Comparison of ENCODE assay signal across 9 cellular contexts in the genomic region with DNA sequence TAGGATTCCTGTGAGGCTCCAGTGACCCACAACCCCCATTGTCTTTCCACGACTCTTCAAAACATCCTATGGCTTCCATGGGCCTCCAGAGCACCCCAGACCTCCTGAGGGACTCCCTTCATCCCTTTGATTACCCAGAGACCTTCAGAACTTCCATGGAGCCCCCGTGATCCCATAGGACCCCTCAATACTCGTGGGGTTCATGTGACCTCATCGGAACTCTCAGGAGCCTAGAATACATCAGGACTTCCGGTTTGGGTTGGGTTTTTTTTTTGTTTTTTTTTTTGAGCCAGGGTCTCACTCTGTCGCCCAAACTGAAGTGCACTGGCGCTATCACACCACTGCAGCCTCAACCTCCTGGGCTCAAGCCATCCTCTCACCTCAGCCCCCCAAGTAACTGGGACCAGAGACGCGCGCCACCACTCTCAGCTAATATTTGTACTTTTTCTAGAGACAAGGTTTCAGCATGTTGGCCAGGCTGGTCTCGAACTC. TPM values are rescaled to one million over a fixed set of nuclear protein-coding genes. Genes with fewer than 3 reads are reported as not detected.
DNase-seq lines count a peak whose midpoint lies in the region; ATAC-seq and TF ChIP-seq lines count a peak whose summit lies in the region.
"Had no signal": no experiment of that assay in that cellular context is flagged by ENCODE, and none has a peak within 500 bp of the region (broad histone marks: within the 10 kb centered on the region; RNA-seq: fewer than 3 reads in every experiment).

No MANE protein-coding gene starts in this region.

- H3K9ac ChIP-seq in SU-DHL-6 (ENCODE audit: low read length) (peak overlapping the region; percentile 98), skeletal muscle satellite cell (ENCODE audit: low read depth, low read length) (peak overlapping the region; percentile 94)

- TF ChIP-seq CTCF in SU-DHL-6 (IDR thresholded peaks at IDR 0.05; ENCODE audit: insufficient read depth, low read length, poor library complexity, severe bottlenecking) = no peak
- TF ChIP-seq CTCF in fibroblast of villous mesenchyme (IDR thresholded peaks at IDR 0.05; ENCODE audit: insufficient read depth, low read depth, low read length) = no peak

- no peaks in the 10 kb centered on the region for H3K36me3 ChIP-seq in SU-DHL-6 (ENCODE audit: low read length)
- peaks cover 4% of the 10 kb centered on the region for H3K36me3 ChIP-seq in skeletal muscle satellite cell (ENCODE audit: insufficient read depth, low read length)

- H3K9me3 ChIP-seq in SU-DHL-6 (ENCODE audit: insufficient read depth, low read length) (no peaks in the 10 kb centered on the region), skeletal muscle satellite cell (replicated peaks; ENCODE audit: low read length) (no peaks in the 10 kb centered on the region)

- peaks cover 36% of the 10 kb centered on the region for H3K79me2 ChIP-seq in SU-DHL-6 (ENCODE audit: insufficient read depth, low read length)

- H3K27me3 ChIP-seq in SU-DHL-6 (ENCODE audit: low read length) = no peaks in the 10 kb centered on the region
- H3K27me3 ChIP-seq in skeletal muscle satellite cell (ENCODE audit: control insufficient read depth, insufficient read depth, low read length) = no peaks in the 10 kb centered on the region

- H4K20me1 ChIP-seq in SU-DHL-6 (ENCODE audit: low read depth, low read length) = no peaks in the 10 kb centered on the region

- H3F3A ChIP-seq in SU-DHL-6 (ENCODE audit: insufficient read depth) = peaks cover 21% of the 10 kb centered on the region

- H3K9me2 ChIP-seq in SU-DHL-6 (replicated peaks; ENCODE audit: insufficient read depth, low read length) = no peaks in the 10 kb centered on the region

- H3K4me2 ChIP-seq in SU-DHL-6 (ENCODE audit: low read depth, low read length, poor library complexity, severe bottlenecking) (peak overlapping the region; percentile 99), skeletal muscle satellite cell (ENCODE audit: low read length) (peak overlapping the region; percentile 88)

- peak overlapping the region; percentile 93 for H3K27ac ChIP-seq in SU-DHL-6 (ENCODE audit: low read depth, low read length)

- peaks cover 24% of the 10 kb centered on the region for H3K4me1 ChIP-seq in skeletal muscle satellite cell (ENCODE audit: control insufficient read depth, insufficient read depth, low read length)

- ATAC-seq in GM18907 (IDR thresholded peaks at IDR 0.05; ENCODE audit: unreplicated experiment) (peak; percentile 3), GM19463 (IDR thresholded peaks at IDR 0.05; ENCODE audit: unreplicated experiment) (no peak), GM21423 (IDR thresholded peaks at IDR 0.05; ENCODE audit: unreplicated experiment) (no peak)
- ATAC-seq in activated CD4-positive, CD25-positive, alpha-beta regulatory T cell treated with anti-CD3 and anti-CD28 coated beads, Interleukin-2, amount 50 U/mL, for 24 hours = no peak

- H2AFZ ChIP-seq in SU-DHL-6 (ENCODE audit: low read depth, low read length, severe bottlenecking) = no peak overlapping the region

- H3K4me3 ChIP-seq in SU-DHL-6 (ENCODE audit: insufficient read depth, low read length, poor library complexity, severe bottlenecking) (peak overlapping the region; percentile 99), fibroblast of villous mesenchyme (ENCODE audit: low read depth, low read length) (peak overlapping the region; percentile 87), skeletal muscle satellite cell (ENCODE audit: low read length) (peak overlapping the region; percentile 73)

- DNase-seq in fibroblast of villous mesenchyme (ENCODE audit: low read depth) = no peak
- DNase-seq in activated effector memory CD4-positive, alpha-beta T cell treated with anti-CD3 and anti-CD28 coated beads, Interleukin-2, amount 50 U/mL, for 16 hours = no peak

RNA-seq across cellular contexts. Expression of gene ALDH16A1, which starts 0.8 kb away (rescaled TPM):
- total RNA-seq in fibroblast of villous mesenchyme = 17.7 and 40.6 TPM in 2 replicates
- total RNA-seq in skeletal muscle satellite cell (2012; rRNA removed) = 27.4 and 37.6 TPM in 2 replicates

RNA-seq across cellular contexts. Expression of gene PIH1D1, which starts 2.2 kb away (rescaled TPM):
- total RNA-seq in fibroblast of villous mesenchyme = 91.1 and 107 TPM in 2 replicates
- 101 and 113 TPM in 2 replicates for total RNA-seq in skeletal muscle satellite cell (2012; rRNA removed)

RNA-seq across cellular contexts. Expression of gene SLC17A7, which starts 12.5 kb away (rescaled TPM):
- total RNA-seq in fibroblast of villous mesenchyme = not detected in 2 replicates
- 0.25 and 0.44 TPM in 2 replicates for total RNA-seq in skeletal muscle satellite cell (2012; rRNA removed)

RNA-seq across cellular contexts. Expression of gene FLT3LG, which starts 20.2 kb away (rescaled TPM):
- 2.6 and 4.8 TPM in 2 replicates for total RNA-seq in fibroblast of villous mesenchyme
- total RNA-seq in skeletal muscle satellite cell (2012; rRNA removed) = 1.8 and 3.5 TPM in 2 replicates

RNA-seq across cellular contexts. Expression of gene GFY, which starts 28.6 kb away (rescaled TPM):
- total RNA-seq in fibroblast of villous mesenchyme = not detected in 2 replicates
- not detected in 2 replicates for total RNA-seq in skeletal muscle satellite cell (2012; rRNA removed)
- total RNA-seq: LHCN-M2 had no signal
